ENCODE assay signal across 17 cellular contexts in genomic region chr5:91357012-91357634, GRCh38. TPM values are rescaled to one million over a fixed set of nuclear protein-coding genes. Genes with fewer than 3 reads are reported as not detected.
DNase-seq lines count a peak whose midpoint lies in the region; ATAC-seq and TF ChIP-seq lines count a peak whose summit lies in the region.
"Had no signal": no experiment of that assay in that cellular context is flagged by ENCODE, and none has a peak within 500 bp of the region (broad histone marks: within the 10 kb centered on the region; RNA-seq: fewer than 3 reads in every experiment).

No MANE protein-coding gene starts in this region.

- peaks cover 0 to 14% (median 4%) of the 10 kb centered on the region in 4 donors for H3K4me1 ChIP-seq in esophagus muscularis mucosa
- peaks cover 4% of the 10 kb centered on the region for H3K4me1 ChIP-seq in parathyroid adenoma

- H3K27me3 Mint-ChIP-seq in progenitor cell of endocrine pancreas, result no peaks in the 10 kb centered on the region
- H3K27me3 Mint-ChIP-seq in activated CD8-positive, alpha-beta T cell treated with anti-CD3 and anti-CD28 coated beads, Interleukin-2, amount 10 ng/mL, durations not matched to agents 7 days and 5 days (ENCODE audit: low read depth), result peaks cover 10% of the 10 kb centered on the region
- H3K27me3 Mint-ChIP-seq: dendritic cell treated with granulocyte-macrophage colony-stimulating factor and Interleukin-4, amounts not matched to agents 40 ng/mL and 50 ng/mL, for 4 days had no signal

- 64% methylated on average over 8 of the region's 8 CpGs for WGBS in esophagus muscularis mucosa

- POLR2A ChIA-PET in activated CD8-positive, alpha-beta T cell treated with anti-CD3 and anti-CD28 coated beads, Interleukin-2, amount 10 ng/mL, durations not matched to agents 7 days and 5 days (lab: Charles Lee), result interaction anchor here (1.0 kb wide), 1 partner anchor 26 kb away, joined by 3 read pairs; the partner anchor contains the start of gene ARRDC3

- H3K27ac ChIP-seq in esophagus muscularis mucosa (replicated peaks in 1 of 4) (no peak overlapping the region), parathyroid adenoma (peak overlapping the region; percentile 25), coronary artery (no peak overlapping the region)
- H3K27ac ChIP-seq: HL-60 had no signal

- no peaks in the 10 kb centered on the region for H3K9me3 Mint-ChIP-seq in progenitor cell of endocrine pancreas (ENCODE audit: low read depth)
- peaks cover 9% of the 10 kb centered on the region for H3K9me3 Mint-ChIP-seq in activated CD8-positive, alpha-beta T cell treated with anti-CD3 and anti-CD28 coated beads, Interleukin-2, amount 10 ng/mL, durations not matched to agents 7 days and 5 days (ENCODE audit: insufficient read depth)
- H3K9me3 Mint-ChIP-seq: dendritic cell treated with granulocyte-macrophage colony-stimulating factor and Interleukin-4, amounts not matched to agents 40 ng/mL and 50 ng/mL, for 4 days had no signal

- H3K27me3 ChIP-seq in esophagus muscularis mucosa (no peaks in the 10 kb centered on the region), parathyroid adenoma (ENCODE audit: control insufficient read depth, insufficient read depth, low read length) (no peaks in the 10 kb centered on the region)
- H3K27me3 ChIP-seq: MG63 had no signal

- H3K4me3 Mint-ChIP-seq in progenitor cell of endocrine pancreas (ENCODE audit: low read depth), result no peak overlapping the region
- H3K4me3 Mint-ChIP-seq in activated CD8-positive, alpha-beta T cell treated with anti-CD3 and anti-CD28 coated beads, Interleukin-2, amount 10 ng/mL, durations not matched to agents 7 days and 5 days, result no peak overlapping the region
- H3K4me3 Mint-ChIP-seq: activated T-cell treated with anti-CD3 and anti-CD28 coated beads, Interleukin-2, amount 50 U/mL, for 72 hours; dendritic cell treated with granulocyte-macrophage colony-stimulating factor and Interleukin-4, amounts not matched to agents 40 ng/mL and 50 ng/mL, for 4 days; stimulated activated naive CD8-positive, alpha-beta T cell treated with anti-CD3 and anti-CD28 coated beads, Interleukin-15, Interleukin-2, amounts not matched to agents 100 ng/mL and 50 ng/mL, for 24 hours; T-helper 17 cell had no signal

- intact Hi-C loops in esophagus muscularis mucosa (cut with DNase I), result no loop called here

- TF ChIP-seq EP300 in esophagus muscularis mucosa (IDR thresholded peaks at IDR 0.05), result no peak

- no peak for TF ChIP-seq POLR2A in esophagus muscularis mucosa (IDR thresholded peaks at IDR 0.05; ENCODE audit: low read depth)

- H2AFZ ChIP-seq in parathyroid adenoma, result peak overlapping the region; percentile 68

- H3K9ac ChIP-seq in parathyroid adenoma, result no peak overlapping the region

- H3K4me1 Mint-ChIP-seq in progenitor cell of endocrine pancreas (ENCODE audit: low read depth), result peaks cover 10% of the 10 kb centered on the region
- H3K4me1 Mint-ChIP-seq in activated CD8-positive, alpha-beta T cell treated with anti-CD3 and anti-CD28 coated beads, Interleukin-2, amount 10 ng/mL, durations not matched to agents 7 days and 5 days (ENCODE audit: low read depth), result peaks cover 14% of the 10 kb centered on the region

- CTCF ChIA-PET in activated CD8-positive, alpha-beta T cell treated with anti-CD3 and anti-CD28 coated beads, Interleukin-2, amount 10 ng/mL, durations not matched to agents 7 days and 5 days (lab: Charles Lee), result no interaction called here

- DNase-seq in ELF-1 (ENCODE audit: low read depth, low spot score) (peak; percentile 46), NCI-H748 treated with DMSO at 0.1 percent for 48 hours (lab: John Stamatoyannopoulos, UW) (peak; percentile 42), esophagus muscularis mucosa (ENCODE audit: extremely low spot score) (peak; percentile 55), progenitor cell of endocrine pancreas (ENCODE audit: low spot score, unreplicated experiment) (no peak), coronary artery (ENCODE audit: low spot score) (no peak)
- no peak for DNase-seq in activated CD8-positive, alpha-beta T cell treated with anti-CD3 and anti-CD28 coated beads, Interleukin-2, amount 10 ng/mL, durations not matched to agents 7 days and 5 days
- DNase-seq: activated CD4-positive, alpha-beta T cell treated with anti-CD3 and anti-CD28 coated beads for 48 hours; activated T-cell treated with anti-CD3 and anti-CD28 coated beads, Interleukin-2, amount 50 U/mL, for 72 hours; GDM1; H7; MG63; NCI-H2171 treated with DMSO at 0.1 percent for 48 hours; T-helper 17 cell had no signal

- H3K79me2 ChIP-seq in parathyroid adenoma, result no peaks in the 10 kb centered on the region

- peak overlapping the region; percentile 48 for H3K4me2 ChIP-seq in parathyroid adenoma (ENCODE audit: low read length)

- no peaks in the 10 kb centered on the region for H3K36me3 Mint-ChIP-seq in progenitor cell of endocrine pancreas (ENCODE audit: insufficient read depth)
- H3K36me3 Mint-ChIP-seq in activated CD8-positive, alpha-beta T cell treated with anti-CD3 and anti-CD28 coated beads, Interleukin-2, amount 10 ng/mL, durations not matched to agents 7 days and 5 days (ENCODE audit: low read depth), result peaks cover 12% of the 10 kb centered on the region

- H3K9me3 ChIP-seq in esophagus muscularis mucosa (no peaks in the 10 kb centered on the region), parathyroid adenoma (ENCODE audit: control insufficient read depth, low read length) (no peaks in the 10 kb centered on the region)
- H3K9me3 ChIP-seq: MG63 had no signal

- no peak for TF ChIP-seq CTCF in esophagus muscularis mucosa (IDR thresholded peaks at IDR 0.05)
- TF ChIP-seq CTCF in parathyroid adenoma (IDR thresholded peaks at IDR 0.05), result no peak
- TF ChIP-seq CTCF in progenitor cell of endocrine pancreas (IDR thresholded peaks at IDR 0.05; ENCODE audit: unreplicated experiment), result no peak
- TF ChIP-seq CTCF in coronary artery (IDR thresholded peaks at IDR 0.05), result no peak

- no peaks in the 10 kb centered on the region for H3K36me3 ChIP-seq in esophagus muscularis mucosa
- H3K36me3 ChIP-seq in parathyroid adenoma (ENCODE audit: control insufficient read depth, insufficient read depth, low read length), result no peaks in the 10 kb centered on the region
- H3K36me3 ChIP-seq: MG63 had no signal

- H3K4me3 ChIP-seq in esophagus muscularis mucosa, result no peak overlapping the region
- H3K4me3 ChIP-seq in parathyroid adenoma (ENCODE audit: low read depth, low read length), result no peak overlapping the region
- H3K4me3 ChIP-seq in coronary artery, result no peak overlapping the region
- H3K4me3 ChIP-seq: MG63 had no signal

- H3K27ac Mint-ChIP-seq in progenitor cell of endocrine pancreas, result no peak overlapping the region
- H3K27ac Mint-ChIP-seq in activated CD8-positive, alpha-beta T cell treated with anti-CD3 and anti-CD28 coated beads, Interleukin-2, amount 10 ng/mL, durations not matched to agents 7 days and 5 days, result no peak overlapping the region
- H3K27ac Mint-ChIP-seq: activated T-cell treated with anti-CD3 and anti-CD28 coated beads, Interleukin-2, amount 50 U/mL, for 72 hours; stimulated activated naive CD8-positive, alpha-beta T cell treated with anti-CD3 and anti-CD28 coated beads, Interleukin-15, Interleukin-2, amounts not matched to agents 100 ng/mL and 50 ng/mL, for 24 hours; T-helper 17 cell had no signal

- ATAC-seq in activated CD8-positive, alpha-beta T cell treated with anti-CD3 and anti-CD28 coated beads, Interleukin-2, amount 10 ng/mL, durations not matched to agents 7 days and 5 days, result no peak
- ATAC-seq: activated T-cell treated with anti-CD3 and anti-CD28 coated beads, Interleukin-2, amount 50 U/mL, for 72 hours; T-helper 17 cell had no signal

RNA-seq across cellular contexts. Expression of gene ARRDC3, which starts 26.0 kb away (rescaled TPM):
- total RNA-seq in esophagus muscularis mucosa (10 to 100 TPM; 37.0 to 58.2 (median 43.1) TPM), progenitor cell of endocrine pancreas (90.4 and 107 TPM in 2 replicates)
- 10 to 100 TPM; 36.5 to 37.1 TPM for total RNA-seq in activated CD8-positive, alpha-beta T cell treated with anti-CD3 and anti-CD28 coated beads, Interleukin-2, amount 10 ng/mL, durations not matched to agents 7 days and 5 days

Comparison
In these comparisons a context has a peak if more than half of its experiments do, and no peak if none do; other contexts are left out.
1. DNase-seq: peak in ELF-1 (single experiment), NCI-H748 treated with DMSO at 0.1 percent for 48 hours (single experiment) and esophagus muscularis mucosa (single experiment); none in progenitor cell of endocrine pancreas (single experiment), activated CD8-positive, alpha-beta T cell treated with anti-CD3 and anti-CD28 coated beads, Interleukin-2, amount 10 ng/mL, durations not matched to agents 7 days and 5 days (single experiment) and coronary artery (single experiment).